In genomic region chr10:73065441-73065840, GRCh38 we compare ENCODE assay signal across 18 cellular contexts.
"Had no signal": no experiment of that assay in that cellular context is flagged by ENCODE, and none has a peak within 500 bp of the region (broad histone marks: within the 10 kb centered on the region; RNA-seq: fewer than 3 reads in every experiment).

No MANE protein-coding gene starts in this region.

- H3K4me3 Mint-ChIP-seq: endodermal cell; naive thymus-derived CD4-positive, alpha-beta T cell; type B pancreatic cell had no signal

- H3K4me1 ChIP-seq: lower lobe of right lung, sigmoid colon, thyroid gland had no signal

- H3K4me1 Mint-ChIP-seq: endodermal cell had no signal

- H3K9me3 ChIP-seq: left ventricle myocardium inferior, lower lobe of right lung, neutrophil, sigmoid colon, thyroid gland had no signal

- H3K27ac Mint-ChIP-seq: endodermal cell, type B pancreatic cell had no signal

- H3K9me3 Mint-ChIP-seq: endodermal cell; naive thymus-derived CD4-positive, alpha-beta T cell; type B pancreatic cell had no signal

- H3K27me3 ChIP-seq: hepatocyte, neutrophil, sigmoid colon, thyroid gland had no signal

- ATAC-seq: left cardiac atrium; lower lobe of right lung; naive thymus-derived CD4-positive, alpha-beta T cell had no signal

- H3K4me3 ChIP-seq: coronary artery, hepatocyte, left ventricle myocardium inferior, lower lobe of right lung, sigmoid colon, thyroid gland had no signal

- DNase-seq: effector CD4-positive, alpha-beta T cell; endodermal cell; erythroblast; head of caudate nucleus; kidney; left cardiac atrium; left ventricle myocardium inferior; lower lobe of right lung; naive thymus-derived CD4-positive, alpha-beta T cell; sigmoid colon; small intestine; stimulated activated CD4-positive, alpha-beta T cell treated with anti-CD3 and anti-CD28 coated beads, Interleukin-2, amount 100 ng/mL, for 48 hours; stimulated activated naive CD4-positive, alpha-beta T cell treated with Interleukin-2 at 50 U/mL for 16 hours; thyroid gland had no signal

- H3K27me3 Mint-ChIP-seq: naive thymus-derived CD4-positive, alpha-beta T cell; type B pancreatic cell had no signal
